ENCODE assay signal across 8 cellular contexts in the genomic region with DNA sequence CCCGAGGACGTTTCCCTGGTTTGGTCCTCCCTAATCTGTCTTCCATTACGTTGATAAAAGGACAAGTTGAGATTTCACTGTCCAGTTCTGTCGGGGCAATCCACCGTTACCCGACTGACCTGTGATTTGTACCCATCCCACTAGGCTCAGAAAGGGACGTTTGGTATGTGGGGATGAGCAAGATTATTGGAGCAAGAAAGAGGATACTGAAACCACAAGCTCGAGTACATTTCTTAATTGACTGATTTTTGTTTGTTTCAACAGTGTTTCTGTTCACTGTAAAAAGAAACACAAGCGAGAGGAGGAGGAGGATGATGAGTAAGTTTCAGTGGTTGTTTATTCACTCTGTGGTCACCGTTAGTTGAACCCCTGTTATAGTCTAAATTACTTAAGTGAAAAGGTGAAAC. TPM values are rescaled to one million over a fixed set of nuclear protein-coding genes. Genes with fewer than 3 reads are reported as not detected.
DNase-seq lines count a peak whose midpoint lies in the region; ATAC-seq and TF ChIP-seq lines count a peak whose summit lies in the region.

No MANE protein-coding gene starts in this region.

- H3K4me3 ChIP-seq in SJSA1 (peak overlapping the region; percentile 96), fibroblast of lung (replicated peaks in 1 of 4; ENCODE audit: control extremely low read depth in 1 of 4, insufficient read depth in 1 of 4, low read depth in 3 of 4, low read length in 4 of 4) (peak overlapping the region; percentile 72 to 96 (median 84))

- H3K27me3 ChIP-seq in SJSA1 (replicated peaks) (no peaks in the 10 kb centered on the region), fibroblast of lung (ENCODE audit: control insufficient read depth, insufficient read depth, low read length) (no peaks in the 10 kb centered on the region)

- no peak for TF ChIP-seq CTCF in fibroblast of lung (conservative IDR thresholded peaks at IDR 0.05 in 1 of 2, IDR thresholded peaks at IDR 0.05 in 1 of 2; ENCODE audit: low read depth in 1 of 2, low read length in 2 of 2)

- H3K27ac ChIP-seq in SJSA1, result peak overlapping the region; percentile 99
- peak overlapping the region; percentile 64 for H3K27ac ChIP-seq in fibroblast of lung (ENCODE audit: insufficient read depth, low read length)

- H3K4me1 ChIP-seq in SJSA1 (replicated peaks) (peaks cover 10% of the 10 kb centered on the region), fibroblast of lung (ENCODE audit: control insufficient read depth, extremely low read depth, insufficient read depth, low read length) (no peaks in the 10 kb centered on the region)

- H4K20me1 ChIP-seq in fibroblast of lung (ENCODE audit: control insufficient read depth, extremely low read depth, insufficient read depth, low read length), result no peaks in the 10 kb centered on the region

- peak overlapping the region; percentile 70 for H3K9ac ChIP-seq in fibroblast of lung (ENCODE audit: insufficient read depth, low read length)

- H3K36me3 ChIP-seq in SJSA1, result peaks cover 43% of the 10 kb centered on the region
- no peaks in the 10 kb centered on the region for H3K36me3 ChIP-seq in fibroblast of lung (ENCODE audit: control insufficient read depth, insufficient read depth, low read length)

- H2AFZ ChIP-seq in fibroblast of lung (ENCODE audit: low read length), result peak overlapping the region; percentile 1

- peak overlapping the region; percentile 20 for H3K4me2 ChIP-seq in fibroblast of lung (ENCODE audit: extremely low read depth, insufficient read depth, low read length)

- H3K9me3 ChIP-seq in SJSA1 (replicated peaks), result peaks cover 8% of the 10 kb centered on the region; the same call in 1 of the 2 replicates
- H3K9me3 ChIP-seq in fibroblast of lung (ENCODE audit: control insufficient read depth, insufficient read depth, low read depth, low read length), result no peaks in the 10 kb centered on the region

- ATAC-seq in HG02870 (IDR thresholded peaks at IDR 0.05; ENCODE audit: unreplicated experiment), result peak; percentile 25
- no peak for ATAC-seq in GM19463 (IDR thresholded peaks at IDR 0.05; ENCODE audit: unreplicated experiment)

- H3K79me2 ChIP-seq in fibroblast of lung (ENCODE audit: control insufficient read depth, insufficient read depth, low read length), result peaks cover 36% of the 10 kb centered on the region

- peak; percentile 34 for DNase-seq in SIG-M5 treated with dmso at 0.1 percent for 504 hours (lab: John Stamatoyannopoulos, UW; ENCODE audit: unreplicated experiment)
- DNase-seq in SIG-M5 (lab: John Stamatoyannopoulos, UW), result no peak
- DNase-seq in SJSA1 (ENCODE audit: low read depth in 1 of 2, low spot score in 2 of 2), result peak in 1 of 2 experiments; percentile 90
- peak; percentile 39 to 47 for DNase-seq in fibroblast of lung (ENCODE audit: low read depth in 2 of 2)
- peak; percentile 7 for DNase-seq in pons (ENCODE audit: low spot score)
- DNase-seq in NCI-H1092 (lab: John Stamatoyannopoulos, UW), result no peak

RNA-seq across cellular contexts. Expression of gene CCDC117, which starts 1.0 kb away (rescaled TPM):
- 56.9 and 60.0 TPM in 2 replicates for total RNA-seq in SJSA1 (2014; rRNA removed; shearing (Covaris generic))
- 12.4 and 18.7 TPM in 2 replicates for total RNA-seq in fibroblast of lung
- 14.2 and 16.7 TPM in 2 replicates for polyA plus RNA-seq in fibroblast of lung
- polyA plus RNA-seq in fibroblast of lung (2012), result 8.1 and 9.8 TPM in 2 replicates
- polyA minus RNA-seq in fibroblast of lung (ENCODE audit: low replicate concordance), result 1.5 and 6.3 TPM in 2 replicates

RNA-seq across cellular contexts. Expression of gene XBP1, which starts 26.9 kb away (rescaled TPM):
- total RNA-seq in SJSA1 (2014; rRNA removed; shearing (Covaris generic)), result 128 and 143 TPM in 2 replicates
- total RNA-seq in fibroblast of lung, result 190 and 241 TPM in 2 replicates
- 110 and 144 TPM in 2 replicates for polyA plus RNA-seq in fibroblast of lung
- 83.1 and 99.5 TPM in 2 replicates for polyA plus RNA-seq in fibroblast of lung (2012)
- polyA minus RNA-seq in fibroblast of lung (ENCODE audit: low replicate concordance), result 139 and 163 TPM in 2 replicates

RNA-seq across cellular contexts. Expression of gene HSCB, which starts 31.6 kb away (rescaled TPM):
- 22.3 and 22.7 TPM in 2 replicates for total RNA-seq in SJSA1 (2014; rRNA removed; shearing (Covaris generic))
- total RNA-seq in fibroblast of lung, result 19.3 and 26.6 TPM in 2 replicates
- 17.7 and 22.3 TPM in 2 replicates for polyA plus RNA-seq in fibroblast of lung
- polyA plus RNA-seq in fibroblast of lung (2012), result 24.2 and 26.9 TPM in 2 replicates
- polyA minus RNA-seq in fibroblast of lung (ENCODE audit: low replicate concordance), result 2.7 and 6.7 TPM in 2 replicates

RNA-seq across cellular contexts. Expression of gene CHEK2, which starts 31.8 kb away (rescaled TPM):
- 26.0 and 33.1 TPM in 2 replicates for total RNA-seq in SJSA1 (2014; rRNA removed; shearing (Covaris generic))
- total RNA-seq in fibroblast of lung, result 13.4 and 14.5 TPM in 2 replicates
- polyA plus RNA-seq in fibroblast of lung, result 17.4 and 18.4 TPM in 2 replicates
- polyA plus RNA-seq in fibroblast of lung (2012), result 12.4 and 14.2 TPM in 2 replicates
- 8.6 and 9.9 TPM in 2 replicates for polyA minus RNA-seq in fibroblast of lung (ENCODE audit: low replicate concordance)

Comparison
In these comparisons a context has a peak if more than half of its experiments do, and no peak if none do; other contexts are left out.
1. DNase-seq: peak in SIG-M5 treated with dmso at 0.1 percent for 504 hours (single experiment), fibroblast of lung (2 of 2) and pons (single experiment); none in SIG-M5 (single experiment) and NCI-H1092 (single experiment).